ENCODE assay signal across 26 cellular contexts in genomic region chr2:188588235-188588634, GRCh38.
"Had no signal": no experiment of that assay in that cellular context is flagged by ENCODE, and none has a peak within 500 bp of the region (broad histone marks: within the 10 kb centered on the region; RNA-seq: fewer than 3 reads in every experiment).

No MANE protein-coding gene starts in this region.

- H3K27me3 ChIP-seq: gastrocnemius medialis, heart left ventricle, neutrophil, stomach, transverse colon, vagina had no signal

- H3K4me1 Mint-ChIP-seq: activated B cell treated with CpG ODN at 0.5 μM for 24 hours; activated CD4-positive, alpha-beta T cell treated with anti-CD3 and anti-CD28 coated beads for 36 hours; activated naive CD8-positive, alpha-beta T cell treated with anti-CD3 and anti-CD28 coated beads for 36 hours; memory B cell; nephron; stimulated activated memory B cell treated with anti-CD40 and anti-IgM and Interleukin-4, amounts not matched to agents 10 μg/mL and 1 μg/mL and 100 μg/mL, for 72 hours; T-helper 17 cell had no signal

- H3K9me3 Mint-ChIP-seq: activated B cell treated with CpG ODN at 0.5 μM for 24 hours; activated naive CD8-positive, alpha-beta T cell treated with anti-CD3 and anti-CD28 coated beads for 36 hours; activated T-cell treated with anti-CD3 and anti-CD28 coated beads, Interleukin-2, amount 50 U/mL, for 4 hours; activated T-helper 2 cell treated with anti-CD3 and anti-CD28 coated beads, Interferon-gamma antibody, Interleukin-2, Interleukin-4, amounts not matched to agents 10 μg/mL and 5 μg/mL and 100 μg/mL, durations not matched to agents 14 hours and 24 hours and 36 hours; memory B cell; nephron; stimulated activated memory B cell treated with anti-CD40 and anti-IgM and Interleukin-4, amounts not matched to agents 10 μg/mL and 1 μg/mL and 100 μg/mL, for 72 hours had no signal

- H3K27me3 Mint-ChIP-seq: activated B cell treated with CpG ODN at 0.5 μM for 24 hours; activated CD4-positive, alpha-beta T cell treated with anti-CD3 and anti-CD28 coated beads for 36 hours; activated naive CD8-positive, alpha-beta T cell treated with anti-CD3 and anti-CD28 coated beads for 36 hours; memory B cell; stimulated activated memory B cell treated with anti-CD40 and anti-IgM and Interleukin-4, amounts not matched to agents 10 μg/mL and 1 μg/mL and 100 μg/mL, for 72 hours had no signal

- H3K9me3 ChIP-seq: gastrocnemius medialis, heart left ventricle, neutrophil, stomach, transverse colon, vagina had no signal

- H3K27ac Mint-ChIP-seq: activated B cell treated with CpG ODN at 0.5 μM for 24 hours; activated CD4-positive, alpha-beta T cell treated with anti-CD3 and anti-CD28 coated beads for 36 hours; activated naive CD8-positive, alpha-beta T cell treated with anti-CD3 and anti-CD28 coated beads for 36 hours; activated T-helper 2 cell treated with anti-CD3 and anti-CD28 coated beads, Interferon-gamma antibody, Interleukin-2, Interleukin-4, amounts not matched to agents 10 μg/mL and 5 μg/mL and 100 μg/mL, durations not matched to agents 14 hours and 24 hours and 36 hours; memory B cell; nephron; stimulated activated memory B cell treated with anti-CD40 and anti-IgM and Interleukin-4, amounts not matched to agents 10 μg/mL and 1 μg/mL and 100 μg/mL, for 72 hours; T-helper 17 cell had no signal

- H3K4me3 Mint-ChIP-seq: activated B cell treated with CpG ODN at 0.5 μM for 24 hours; activated CD4-positive, alpha-beta T cell treated with anti-CD3 and anti-CD28 coated beads for 36 hours; activated naive CD8-positive, alpha-beta T cell treated with anti-CD3 and anti-CD28 coated beads for 36 hours; activated T-cell treated with anti-CD3 and anti-CD28 coated beads, Interleukin-2, amount 50 U/mL, for 4 hours; memory B cell; nephron; stimulated activated memory B cell treated with anti-CD40 and anti-IgM and Interleukin-4, amounts not matched to agents 10 μg/mL and 1 μg/mL and 100 μg/mL, for 72 hours; T-helper 17 cell had no signal

- H3K27ac ChIP-seq: gastrocnemius medialis, heart left ventricle, neutrophil, parathyroid adenoma, stomach, transverse colon, vagina had no signal

- H3K9ac ChIP-seq: parathyroid adenoma had no signal

- H3K4me3 ChIP-seq: gastrocnemius medialis, heart left ventricle, skin epidermis, stomach, transverse colon, vagina had no signal

- H3K4me1 ChIP-seq: gastrocnemius medialis, heart left ventricle, parathyroid adenoma, stomach, transverse colon, vagina had no signal

- H3K79me2 ChIP-seq: parathyroid adenoma had no signal

- DNase-seq: activated B cell treated with CpG ODN at 0.5 μM for 24 hours; activated CD4-positive, alpha-beta T cell treated with anti-CD3 and anti-CD28 coated beads for 36 hours; activated CD4-positive, alpha-beta T cell treated with anti-CD3 and anti-CD28 coated beads, Interleukin-2, amount 50 U/mL, for 4 hours; activated CD8-positive, alpha-beta memory T cell treated with anti-CD3 and anti-CD28 coated beads, Interleukin-2, amount 50 U/mL, for 48 hours; activated naive CD4-positive, alpha-beta T cell; activated naive CD8-positive, alpha-beta T cell treated with anti-CD3 and anti-CD28 coated beads for 36 hours; activated T-cell treated with anti-CD3 and anti-CD28 coated beads, Interleukin-2, amount 50 U/mL, for 4 hours; amniotic stem cell; dermis blood vessel endothelial cell; effector CD8-positive, alpha-beta T cell; gastrocnemius medialis; heart left ventricle; left colon; right cardiac atrium; stimulated activated CD4-positive, alpha-beta T cell treated with anti-CD3 and anti-CD28 coated beads, Interleukin-2, amount 100 ng/mL, for 24 hours; stomach; T-helper 17 cell; transverse colon had no signal

- H3K36me3 ChIP-seq: gastrocnemius medialis, neutrophil, transverse colon, vagina had no signal

- H2AFZ ChIP-seq: parathyroid adenoma had no signal

- ATAC-seq: activated CD4-positive, alpha-beta T cell treated with anti-CD3 and anti-CD28 coated beads for 36 hours; activated T-cell treated with anti-CD3 and anti-CD28 coated beads, Interleukin-2, amount 50 U/mL, for 4 hours; gastrocnemius medialis; heart left ventricle; left colon; right cardiac atrium; stimulated activated memory B cell treated with anti-CD40 and anti-IgM and Interleukin-4, amounts not matched to agents 10 μg/mL and 1 μg/mL and 100 μg/mL, for 72 hours; T-helper 17 cell had no signal

- H3K36me3 Mint-ChIP-seq: activated naive CD8-positive, alpha-beta T cell treated with anti-CD3 and anti-CD28 coated beads for 36 hours; memory B cell; stimulated activated memory B cell treated with anti-CD40 and anti-IgM and Interleukin-4, amounts not matched to agents 10 μg/mL and 1 μg/mL and 100 μg/mL, for 72 hours had no signal
